ENCODE assay signal across 11 cellular contexts in the genomic region with DNA sequence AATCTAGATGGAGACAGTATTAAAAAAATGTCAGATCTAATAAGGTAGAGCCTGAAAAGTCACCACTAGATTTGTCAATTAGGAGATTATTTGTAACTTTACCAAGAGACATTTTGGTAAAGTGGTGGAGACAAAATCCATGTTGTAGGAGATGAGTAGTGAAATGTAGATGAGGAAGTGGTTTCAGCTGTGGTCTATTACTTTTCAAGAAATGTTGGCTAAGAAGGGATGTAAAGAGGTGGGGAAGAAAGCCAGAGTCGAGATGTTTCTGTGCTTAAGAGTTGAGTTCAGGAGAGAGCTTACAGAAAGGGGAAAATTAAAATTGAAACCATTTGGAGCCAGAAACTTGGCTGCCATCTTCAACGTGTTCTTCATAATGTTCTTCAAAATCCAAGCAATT.
"Had no signal": no experiment of that assay in that cellular context is flagged by ENCODE, and none has a peak within 500 bp of the region (broad histone marks: within the 10 kb centered on the region; RNA-seq: fewer than 3 reads in every experiment).

No MANE protein-coding gene starts in this region.

- H3K27ac Mint-ChIP-seq: activated naive CD4-positive, alpha-beta T cell treated with anti-CD3 and anti-CD28 coated beads, Interleukin-2, amount 50 U/mL, for 72 hours; naive B cell had no signal

- H3K27me3 Mint-ChIP-seq: naive B cell had no signal

- H3K36me3 Mint-ChIP-seq: activated naive CD4-positive, alpha-beta T cell treated with anti-CD3 and anti-CD28 coated beads, Interleukin-2, amount 50 U/mL, for 72 hours; naive B cell had no signal

- H3K9me3 Mint-ChIP-seq: activated naive CD4-positive, alpha-beta T cell treated with anti-CD3 and anti-CD28 coated beads, Interleukin-2, amount 50 U/mL, for 72 hours; naive B cell had no signal

- DNase-seq: activated effector memory CD4-positive, alpha-beta T cell treated with Interleukin-2 at 50 U/mL for 16 hours; activated T-cell treated with anti-CD3 and anti-CD28 coated beads, Interleukin-2, amount 50 U/mL, for 1 hour; dorsolateral prefrontal cortex; glutamatergic neuron; lower lobe of right lung; midbrain; naive B cell; stimulated activated CD4-positive, alpha-beta T cell treated with anti-CD3 and anti-CD28 coated beads, Interleukin-15, amount 100 ng/mL, for 24 hours; stimulated activated CD4-positive, alpha-beta T cell treated with anti-CD3 and anti-CD28 coated beads, Interleukin-4, amount 100 ng/mL, for 24 hours; stomach had no signal

- H3K4me3 Mint-ChIP-seq: naive B cell had no signal
